Comparison of ENCODE assay signal across 32 cellular contexts in the genomic region with DNA sequence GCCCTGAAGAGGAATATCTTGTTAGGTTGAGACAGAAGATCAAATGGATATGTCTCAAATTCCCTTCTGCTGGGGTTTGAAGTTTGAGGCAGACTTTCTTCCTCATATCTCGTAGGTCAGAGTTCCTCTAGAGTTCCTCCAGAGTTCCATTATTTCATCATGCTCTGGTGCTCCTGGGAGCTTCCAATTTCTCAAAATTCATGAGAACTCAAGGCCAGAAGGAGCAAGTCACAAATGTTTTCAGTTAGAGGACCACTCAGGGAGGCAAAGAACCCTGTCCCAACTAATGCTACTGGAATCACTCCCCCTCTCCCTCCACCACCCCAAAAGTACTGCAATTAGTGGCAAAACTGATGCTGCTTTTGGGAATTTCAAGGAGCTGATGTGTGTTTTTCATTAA.
"Had no signal": no experiment of that assay in that cellular context is flagged by ENCODE, and none has a peak within 500 bp of the region (broad histone marks: within the 10 kb centered on the region; RNA-seq: fewer than 3 reads in every experiment).

No MANE protein-coding gene starts in this region.

- DNase-seq: activated CD4-positive, alpha-beta memory T cell treated with anti-CD3 and anti-CD28 coated beads, Interleukin-2, amount 10 ng/mL, durations not matched to agents 7 days and 5 days; activated CD4-positive, alpha-beta T cell treated with anti-CD3 and anti-CD28 coated beads for 1 hour; activated CD4-positive, alpha-beta T cell treated with anti-CD3 and anti-CD28 coated beads, Interleukin-2, amount 10 ng/mL, durations not matched to agents 7 days and 5 days; activated CD8-positive, alpha-beta memory T cell treated with anti-CD3 and anti-CD28 coated beads, Interleukin-2, amount 50 U/mL, for 48 hours; activated gamma-delta T cell treated with Interleukin-2 at 50 U/mL for 16 hours; activated naive CD4-positive, alpha-beta T cell treated with anti-CD3 and anti-CD28 coated beads, Interleukin-2, amount 50 U/mL, for 16 hours; activated T-cell treated with anti-CD3 and anti-CD28 coated beads, Interleukin-2, amount 50 U/mL, for 4 hours; amygdala; dermis blood vessel endothelial cell; effector CD4-positive, alpha-beta T cell; head of caudate nucleus; hypothalamus; immature natural killer cell; kidney; left colon; lower lobe of right lung; retina; stimulated activated CD4-positive, alpha-beta T cell treated with anti-CD3 and anti-CD28 coated beads, Interleukin-1b, Interleukin-23, amount 100 ng/mL, for 48 hours; stimulated activated CD4-positive, alpha-beta T cell treated with anti-CD3 and anti-CD28 coated beads, Interleukin-4, amount 100 ng/mL, for 4 hours; stimulated activated CD8-positive, alpha-beta memory T cell treated with anti-CD3 and anti-CD28 coated beads, Interleukin-4, amount 100 ng/mL, for 48 hours; stimulated activated naive CD8-positive, alpha-beta T cell treated with anti-CD3 and anti-CD28 coated beads, Interleukin-15, amount 100 ng/mL, for 72 hours; substantia nigra; T-helper 2 cell; upper lobe of left lung had no signal

- H3K4me2 ChIP-seq: smooth muscle cell had no signal

- H3K9me3 ChIP-seq: breast epithelium, esophagus muscularis mucosa, lower lobe of right lung, prostate gland, upper lobe of left lung, vagina had no signal

- H3K27ac ChIP-seq: breast epithelium, esophagus muscularis mucosa, lower lobe of right lung, prostate gland, upper lobe of left lung, vagina had no signal

- H3K4me3 ChIP-seq: breast epithelium, esophagus muscularis mucosa, lower lobe of right lung, prostate gland, smooth muscle cell, upper lobe of left lung, vagina had no signal

- H3K4me1 ChIP-seq: breast epithelium, lower lobe of right lung, prostate gland, upper lobe of left lung had no signal

- ATAC-seq: activated T-cell treated with anti-CD3 and anti-CD28 coated beads, Interleukin-2, amount 50 U/mL, for 4 hours; activated T-helper 17 cell treated with anti-CD3 and anti-CD28 coated beads, Interleukin-2, amount 50 U/mL, for 72 hours; lower lobe of right lung; stimulated activated memory B cell treated with anti-CD40 and anti-IgM and Interleukin-4, amounts not matched to agents 10 μg/mL and 1 μg/mL and 100 μg/mL, for 72 hours; stimulated activated naive CD8-positive, alpha-beta T cell treated with anti-CD3 and anti-CD28 coated beads, Interleukin-15, amount 100 ng/mL, for 72 hours; WTC11 had no signal

- H3K27me3 ChIP-seq: breast epithelium, esophagus muscularis mucosa, upper lobe of left lung, vagina had no signal

- H3K36me3 ChIP-seq: breast epithelium, esophagus muscularis mucosa, lower lobe of right lung, prostate gland, upper lobe of left lung, vagina had no signal
